Comparison of ENCODE assay signal across 8 cellular contexts in the genomic region with DNA sequence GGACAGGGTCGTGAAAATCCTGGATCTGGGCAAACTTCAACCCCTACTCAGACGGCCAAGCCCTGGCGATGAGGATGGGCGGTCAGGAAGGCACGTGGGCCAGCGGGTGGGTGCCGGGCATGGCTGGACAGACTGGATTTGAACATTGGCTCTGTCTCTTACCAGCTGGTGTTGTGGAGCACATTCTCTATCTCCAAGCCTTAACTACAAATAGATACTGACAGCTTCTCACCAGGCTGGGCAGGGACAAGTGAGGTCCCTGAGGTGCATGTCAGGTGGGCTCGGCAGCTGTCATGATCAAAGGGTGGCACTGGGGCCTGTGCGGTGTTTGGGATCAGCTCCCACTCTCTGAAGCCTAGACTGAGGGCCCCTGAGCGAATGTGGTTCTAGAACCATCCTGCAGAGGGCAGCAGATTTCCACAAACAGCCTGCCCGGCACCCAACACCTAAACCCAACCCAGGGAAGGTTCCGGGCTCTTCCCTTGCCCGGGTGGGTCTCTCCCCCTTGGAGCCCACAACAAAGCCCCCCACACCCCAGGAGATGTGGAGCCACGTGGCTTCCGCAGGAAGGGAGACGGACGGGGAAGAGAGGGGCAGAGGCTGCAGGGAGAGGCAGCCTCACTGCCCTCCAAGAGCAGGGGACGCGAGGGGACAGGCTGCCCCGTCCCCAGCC. TPM values are rescaled to one million over a fixed set of nuclear protein-coding genes. Genes with fewer than 3 reads are reported as not detected.
A peak's percentile ranks its signal among the peaks of the same experiment; 100 is the strongest.
DNase-seq lines count a peak whose midpoint lies in the region; ATAC-seq and TF ChIP-seq lines count a peak whose summit lies in the region.

No MANE protein-coding gene starts in this region.

- peak; percentile 77 for ATAC-seq in GM19025 (IDR thresholded peaks at IDR 0.05; ENCODE audit: low read depth, unreplicated experiment)
- ATAC-seq in HG03139 (IDR thresholded peaks at IDR 0.05; ENCODE audit: unreplicated experiment): peak; percentile 85

- H3K4me3 Mint-ChIP-seq in CD14-positive monocyte: peak overlapping the region in 1 of 2 donors; percentile 51

- H3K27ac ChIP-seq in epithelial cell of prostate (peak overlapping the region; percentile 76), muscle layer of colon (ENCODE audit: low read depth, low read length) (peak overlapping the region; percentile 98)

- DNase-seq in CD14-positive monocyte (ENCODE audit: low spot score): no peak
- peak; percentile 46 for DNase-seq in NCI-H748 (lab: John Stamatoyannopoulos, UW; ENCODE audit: unreplicated experiment)
- peak; percentile 67 for DNase-seq in activated CD8-positive, alpha-beta memory T cell treated with anti-CD3 and anti-CD28 coated beads, Interleukin-2, amount 50 U/mL, for 4 hours
- no peak for DNase-seq in epithelial cell of prostate (ENCODE audit: low read depth, low spot score)
- DNase-seq in stimulated activated CD8-positive, alpha-beta memory T cell treated with anti-CD3 and anti-CD28 coated beads, Interleukin-7, amount 100 ng/mL, for 4 hours (ENCODE audit: low read depth in 2 of 2): peak; percentile 24 to 30

- H3K9ac ChIP-seq in muscle layer of colon (ENCODE audit: low read length): no peak overlapping the region

- peak overlapping the region in 6 of 7 donors; percentile 37 to 98 (median 66) for H3K27ac Mint-ChIP-seq in CD14-positive monocyte

- peaks cover 59% of the 10 kb centered on the region for H3K4me1 ChIP-seq in muscle layer of colon (ENCODE audit: insufficient read depth, low read length)

- intact Hi-C loops in CD14-positive monocyte (cut with micrococcal nuclease): loop anchor here in 1 of 2 donors (5.0 to 10.0 kb wide), 2 partner anchors 204 to 1092 kb away; no protein-coding TSS in a partner anchor

- H3K27me3 Mint-ChIP-seq in CD14-positive monocyte (ENCODE audit: low read depth in 3 of 3): peaks cover 2 to 5% (median 2%) of the 10 kb centered on the region in 3 donors

- peaks cover 0 to 6% (median 3%) of the 10 kb centered on the region in 7 donors for H3K9me3 Mint-ChIP-seq in CD14-positive monocyte

- no peaks in the 10 kb centered on the region for H3K27me3 ChIP-seq in muscle layer of colon (ENCODE audit: control insufficient read depth in 1 of 2, insufficient read depth in 2 of 2, low read length in 2 of 2)

- no peaks in the 10 kb centered on the region for H3K9me3 ChIP-seq in muscle layer of colon (ENCODE audit: low read length)

- peaks cover 10 to 15% of the 10 kb centered on the region in 2 donors for H3K36me3 Mint-ChIP-seq in CD14-positive monocyte

- no peak overlapping the region for H3K4me3 ChIP-seq in muscle layer of colon (ENCODE audit: low read depth in 1 of 2, low read length in 2 of 2)

- peaks cover 12% of the 10 kb centered on the region for H3K36me3 ChIP-seq in muscle layer of colon (ENCODE audit: insufficient read depth, low read length)

- H3K4me1 Mint-ChIP-seq in CD14-positive monocyte: peaks cover 57% of the 10 kb centered on the region

- peak; percentile 88 for TF ChIP-seq CTCF in CD14-positive monocyte (IDR thresholded peaks at IDR 0.05)

RNA-seq across cellular contexts. Expression of gene RGMA, which starts 58.4 kb away (rescaled TPM):
- under 1 TPM; 0.07 to 0.08 TPM for polyA plus RNA-seq in CD14-positive monocyte

Comparison
In these comparisons a context has a peak if more than half of its experiments do, and no peak if none do; other contexts are left out.
1. DNase-seq: peak in NCI-H748 (single experiment), activated CD8-positive, alpha-beta memory T cell treated with anti-CD3 and anti-CD28 coated beads, Interleukin-2, amount 50 U/mL, for 4 hours (single experiment) and stimulated activated CD8-positive, alpha-beta memory T cell treated with anti-CD3 and anti-CD28 coated beads, Interleukin-7, amount 100 ng/mL, for 4 hours (2 of 2); none in CD14-positive monocyte (single experiment) and epithelial cell of prostate (single experiment).